19 cellular contexts compared by ENCODE assay signal in genomic region chrX:7139202-7140081, GRCh38. TPM values are rescaled to one million over a fixed set of nuclear protein-coding genes. Genes with fewer than 3 reads are reported as not detected.
DNase-seq lines count a peak whose midpoint lies in the region; ATAC-seq, FAIRE-seq and TF ChIP-seq lines count a peak whose summit lies in the region.
"Had no signal": no experiment of that assay in that cellular context is flagged by ENCODE, and none has a peak within 500 bp of the region (broad histone marks: within the 10 kb centered on the region; RNA-seq: fewer than 3 reads in every experiment).

No MANE protein-coding gene starts in this region.

- no peak overlapping the region for H3K27ac ChIP-seq in A549
- H3K27ac ChIP-seq: cardiac muscle cell, neural progenitor cell, VCaP had no signal

- POLR2A ChIA-PET in A549 (lab: Yijun Ruan, JAX), result no interaction called here

- 75% methylated on average over 9 of the region's 9 CpGs for WGBS in A549 (ENCODE audit: missing lambda C conversion rate)

- FAIRE-seq in A549 (lab: Jason Lieb, UNC), result peak; percentile 56
- FAIRE-seq in GM18507 (lab: Jason Lieb, UNC), result peak; percentile 24
- FAIRE-seq: endometrium, GM12878 had no signal

- TF ChIP-seq RAD21 in A549 (conservative IDR thresholded peaks at IDR 0.05 in 1 of 2, IDR thresholded peaks at IDR 0.05 in 1 of 2), result no peak

- TF ChIP-seq CTCF in A549 (IDR thresholded peaks at IDR 0.05), result no peak
- no peak for TF ChIP-seq CTCF in Calu3 (IDR thresholded peaks at IDR 0.05; ENCODE audit: unreplicated experiment)

- no peak for DNase-seq in A549 (ENCODE audit: low read depth in 1 of 2, low spot score in 1 of 2)
- DNase-seq in GM18507 (ENCODE audit: extremely low spot score, insufficient read length, low read depth), result no peak
- peak; percentile 42 for DNase-seq in astrocyte of the hippocampus (ENCODE audit: low read depth, low spot score)
- peak; percentile 24 for DNase-seq in glomerular visceral epithelial cell (ENCODE audit: extremely low spot score)
- DNase-seq in putamen (ENCODE audit: low spot score), result no peak
- DNase-seq in middle frontal gyrus (ENCODE audit: extremely low spot score, low spot score), result no peak
- DNase-seq in Calu3, result no peak
- no peak for DNase-seq in activated T-helper 2 cell treated with anti-CD3 and anti-CD28 coated beads, Interferon-gamma antibody, Interleukin-2, Interleukin-4, amounts not matched to agents 10 μg/mL and 5 μg/mL and 100 μg/mL, durations not matched to agents 14 hours and 24 hours and 36 hours (ENCODE audit: low spot score)
- DNase-seq: activated naive CD4-positive, alpha-beta T cell treated with Interleukin-2 at 50 U/mL for 16 hours; hypothalamus; NCI-H1105; NCI-H345; stimulated activated CD4-positive, alpha-beta T cell treated with anti-CD3 and anti-CD28 coated beads, Interleukin-12 subunit alpha, Interleukin-12 subunit beta, amount 100 ng/mL, for 4 hours had no signal

- BruUV-seq in Calu3 (replicated peaks; lab: Mats Ljungman, UMichigan), result no TSS peak

- no peaks in the 10 kb centered on the region for H3K27me3 Mint-ChIP-seq in Calu3 (ENCODE audit: unreplicated experiment)
- H3K27me3 Mint-ChIP-seq in activated T-helper 2 cell treated with anti-CD3 and anti-CD28 coated beads, Interferon-gamma antibody, Interleukin-2, Interleukin-4, amounts not matched to agents 10 μg/mL and 5 μg/mL and 100 μg/mL, durations not matched to agents 14 hours and 24 hours and 36 hours (ENCODE audit: low read depth), result no peaks in the 10 kb centered on the region

- intact Hi-C loops in Calu3 (cut with micrococcal nuclease; ENCODE audit: unreplicated experiment), result no loop called here
- intact Hi-C loops in activated T-helper 2 cell treated with anti-CD3 and anti-CD28 coated beads, Interferon-gamma antibody, Interleukin-2, Interleukin-4, amounts not matched to agents 10 μg/mL and 5 μg/mL and 100 μg/mL, durations not matched to agents 14 hours and 24 hours and 36 hours (cut with micrococcal nuclease), result no loop called here

- peaks cover 3% of the 10 kb centered on the region for H3K36me3 Mint-ChIP-seq in Calu3 (ENCODE audit: insufficient read depth, unreplicated experiment)
- H3K36me3 Mint-ChIP-seq in activated T-helper 2 cell treated with anti-CD3 and anti-CD28 coated beads, Interferon-gamma antibody, Interleukin-2, Interleukin-4, amounts not matched to agents 10 μg/mL and 5 μg/mL and 100 μg/mL, durations not matched to agents 14 hours and 24 hours and 36 hours (ENCODE audit: low read depth), result peaks cover 4% of the 10 kb centered on the region

- peaks cover 14% of the 10 kb centered on the region for H3K4me1 ChIP-seq in A549
- H3K4me1 ChIP-seq: neural progenitor cell had no signal

- peaks cover 30% of the 10 kb centered on the region for H3K4me1 Mint-ChIP-seq in Calu3 (ENCODE audit: low read depth, unreplicated experiment)
- peaks cover 18% of the 10 kb centered on the region for H3K4me1 Mint-ChIP-seq in activated T-helper 2 cell treated with anti-CD3 and anti-CD28 coated beads, Interferon-gamma antibody, Interleukin-2, Interleukin-4, amounts not matched to agents 10 μg/mL and 5 μg/mL and 100 μg/mL, durations not matched to agents 14 hours and 24 hours and 36 hours (ENCODE audit: low read depth)

- no peak overlapping the region for H3K27ac Mint-ChIP-seq in Calu3 (ENCODE audit: unreplicated experiment)
- no peak overlapping the region for H3K27ac Mint-ChIP-seq in activated T-helper 2 cell treated with anti-CD3 and anti-CD28 coated beads, Interferon-gamma antibody, Interleukin-2, Interleukin-4, amounts not matched to agents 10 μg/mL and 5 μg/mL and 100 μg/mL, durations not matched to agents 14 hours and 24 hours and 36 hours
- H3K27ac Mint-ChIP-seq: neural progenitor cell had no signal

- TF ChIP-seq POLR2A in A549 (IDR thresholded peaks at IDR 0.05; ENCODE audit: low read length), result no peak

- H3K4me2 ChIP-seq in A549, result no peak overlapping the region
- H3K4me2 ChIP-seq: neural progenitor cell had no signal

- H3K4me3 Mint-ChIP-seq in Calu3 (ENCODE audit: low read depth, unreplicated experiment), result no peak overlapping the region
- no peak overlapping the region for H3K4me3 Mint-ChIP-seq in activated T-helper 2 cell treated with anti-CD3 and anti-CD28 coated beads, Interferon-gamma antibody, Interleukin-2, Interleukin-4, amounts not matched to agents 10 μg/mL and 5 μg/mL and 100 μg/mL, durations not matched to agents 14 hours and 24 hours and 36 hours (ENCODE audit: low read depth)
- H3K4me3 Mint-ChIP-seq: neural progenitor cell had no signal

- no peaks in the 10 kb centered on the region for H3K9me3 Mint-ChIP-seq in Calu3 (ENCODE audit: low read depth, unreplicated experiment)
- H3K9me3 Mint-ChIP-seq in activated T-helper 2 cell treated with anti-CD3 and anti-CD28 coated beads, Interferon-gamma antibody, Interleukin-2, Interleukin-4, amounts not matched to agents 10 μg/mL and 5 μg/mL and 100 μg/mL, durations not matched to agents 14 hours and 24 hours and 36 hours, result no peaks in the 10 kb centered on the region

- H3K9me3 ChIP-seq in A549, result no peaks in the 10 kb centered on the region

- CTCF ChIA-PET in A549 (lab: Yijun Ruan, JAX) (interaction anchor here (1.1 kb wide), 1 partner anchor 9 kb away, joined by 3 read pairs; the partner anchor contains the start of gene PUDP), Calu3 (lab: Charles Lee) (no interaction called here)

- no peak for ATAC-seq in A549
- ATAC-seq: GM12878 had no signal

- TF ChIP-seq EP300 in A549 (IDR thresholded peaks at IDR 0.05), result no peak

- no peak overlapping the region for H3K4me3 ChIP-seq in A549
- H3K4me3 ChIP-seq: cardiac muscle cell, GM12878, lung, neural progenitor cell had no signal

TF ChIP-seq in A549, 52 proteins besides CTCF, POLR2A, EP300 and RAD21 (continues in another document):
- TF ChIP-seq HOXB5 (CRISPR knock-in tag; IDR thresholded peaks at IDR 0.05) (no peak), ATOH8 (CRISPR knock-in tag; IDR thresholded peaks at IDR 0.05; ENCODE audit: low read depth) (no peak), GATA3 (IDR thresholded peaks at IDR 0.05; ENCODE audit: borderline replicate concordance) (no peak), CHD4 (IDR thresholded peaks at IDR 0.05; ENCODE audit: borderline replicate concordance) (no peak), NFE2L2 (conservative IDR thresholded peaks at IDR 0.05; ENCODE audit: low read length) (no peak), HES2 (IDR thresholded peaks at IDR 0.05) (no peak), CHD2 (IDR thresholded peaks at IDR 0.05; ENCODE audit: low read length, partially characterized antibody) (no peak), HOXB13 (CRISPR knock-in tag; IDR thresholded peaks at IDR 0.05; ENCODE audit: low read depth) (no peak), KDM1A (IDR thresholded peaks at IDR 0.05; ENCODE audit: low read depth) (no peak), FOXS1 (CRISPR knock-in tag; IDR thresholded peaks at IDR 0.05) (no peak), RCOR1 (IDR thresholded peaks at IDR 0.05; ENCODE audit: low read depth, low read length) (no peak)
- TF ChIP-seq, protein P1, sequence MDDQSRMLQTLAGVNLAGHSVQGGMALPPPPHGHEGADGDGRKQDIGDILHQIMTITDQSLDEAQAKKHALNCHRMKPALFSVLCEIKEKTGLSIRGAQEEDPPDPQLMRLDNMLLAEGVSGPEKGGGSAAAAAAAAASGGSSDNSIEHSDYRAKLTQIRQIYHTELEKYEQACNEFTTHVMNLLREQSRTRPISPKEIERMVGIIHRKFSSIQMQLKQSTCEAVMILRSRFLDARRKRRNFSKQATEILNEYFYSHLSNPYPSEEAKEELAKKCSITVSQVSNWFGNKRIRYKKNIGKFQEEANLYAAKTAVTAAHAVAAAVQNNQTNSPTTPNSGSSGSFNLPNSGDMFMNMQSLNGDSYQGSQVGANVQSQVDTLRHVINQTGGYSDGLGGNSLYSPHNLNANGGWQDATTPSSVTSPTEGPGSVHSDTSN (IDR thresholded peaks at IDR 0.05), result no peak
- TF ChIP-seq, protein P2, sequence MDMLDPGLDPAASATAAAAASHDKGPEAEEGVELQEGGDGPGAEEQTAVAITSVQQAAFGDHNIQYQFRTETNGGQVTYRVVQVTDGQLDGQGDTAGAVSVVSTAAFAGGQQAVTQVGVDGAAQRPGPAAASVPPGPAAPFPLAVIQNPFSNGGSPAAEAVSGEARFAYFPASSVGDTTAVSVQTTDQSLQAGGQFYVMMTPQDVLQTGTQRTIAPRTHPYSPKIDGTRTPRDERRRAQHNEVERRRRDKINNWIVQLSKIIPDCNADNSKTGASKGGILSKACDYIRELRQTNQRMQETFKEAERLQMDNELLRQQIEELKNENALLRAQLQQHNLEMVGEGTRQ (IDR thresholded peaks at IDR 0.05), result no peak

RNA-seq across cellular contexts. Expression of gene STS, which starts 8.1 kb away (rescaled TPM):
- polyA plus RNA-seq in A549 (2011; rRNA removed), result 2.4 and 3.1 TPM in 2 replicates
- polyA plus RNA-seq in A549 (2012; cell fraction: cytosol; rRNA removed), result 0.46 and 0.57 TPM in 2 replicates
- polyA plus RNA-seq in A549 (2012; cell fraction: nucleus; rRNA removed), result 0.31 TPM in 2 replicates
- 1.9 to 2.3 TPM (median 2.1 TPM) in 3 replicates for polyA plus RNA-seq in A549 (2017; fragmentation: RNase III; extraction: RNeasy Plus Mini Kit Qiagen cat#74134 plus additional on column Dnase treatment)
- 4.3 and 5.9 TPM in 2 replicates for polyA minus RNA-seq in A549 (2011; rRNA and poly(A)+ RNA removed)
- total RNA-seq in Calu3 (2022), result 11.4 and 14.1 TPM in 2 replicates
- total RNA-seq in activated T-helper 2 cell treated with anti-CD3 and anti-CD28 coated beads, Interferon-gamma antibody, Interleukin-2, Interleukin-4, amounts not matched to agents 10 μg/mL and 5 μg/mL and 100 μg/mL, durations not matched to agents 14 hours and 24 hours and 36 hours, result 0.90 and 1.0 TPM in 2 replicates

RNA-seq across cellular contexts. Expression of gene PUDP, which starts 8.5 kb away (rescaled TPM):
- polyA plus RNA-seq in A549 (2011; rRNA removed) (49.2 and 50.7 TPM in 2 replicates), A549 (2017; fragmentation: RNase III; extraction: RNeasy Plus Mini Kit Qiagen cat#74134 plus additional on column Dnase treatment) (25.5 to 27.0 TPM (median 26.2 TPM) in 3 replicates)
- polyA plus RNA-seq in A549 (2012; cell fraction: cytosol; rRNA removed), result 29.1 and 29.8 TPM in 2 replicates
- polyA plus RNA-seq in A549 (2012; cell fraction: nucleus; rRNA removed), result 15.6 and 16.2 TPM in 2 replicates
- 32.0 and 38.6 TPM in 2 replicates for polyA minus RNA-seq in A549 (2011; rRNA and poly(A)+ RNA removed)
- total RNA-seq in Calu3 (2022), result 30.6 and 36.6 TPM in 2 replicates
- total RNA-seq in activated T-helper 2 cell treated with anti-CD3 and anti-CD28 coated beads, Interferon-gamma antibody, Interleukin-2, Interleukin-4, amounts not matched to agents 10 μg/mL and 5 μg/mL and 100 μg/mL, durations not matched to agents 14 hours and 24 hours and 36 hours, result 16.3 and 16.7 TPM in 2 replicates

Comparison
In these comparisons a context has a peak if more than half of its experiments do, and no peak if none do; other contexts are left out.
1. DNase-seq: peak in astrocyte of the hippocampus (single experiment) and glomerular visceral epithelial cell (single experiment); none in A549 (0 of 2), GM18507 (single experiment), putamen (single experiment), middle frontal gyrus (single experiment), Calu3 (single experiment) and activated T-helper 2 cell treated with anti-CD3 and anti-CD28 coated beads, Interferon-gamma antibody, Interleukin-2, Interleukin-4, amounts not matched to agents 10 μg/mL and 5 μg/mL and 100 μg/mL, durations not matched to agents 14 hours and 24 hours and 36 hours (single experiment).